ENCODE assay signal across 9 cellular contexts in genomic region chr9:93612796-93613154, GRCh38. TPM values are rescaled to one million over a fixed set of nuclear protein-coding genes. Genes with fewer than 3 reads are reported as not detected.
DNase-seq lines count a peak whose midpoint lies in the region; ATAC-seq and TF ChIP-seq lines count a peak whose summit lies in the region.
"Had no signal": no experiment of that assay in that cellular context is flagged by ENCODE, and none has a peak within 500 bp of the region (broad histone marks: within the 10 kb centered on the region; RNA-seq: fewer than 3 reads in every experiment).

No MANE protein-coding gene starts in this region.

- peaks cover 79% of the 10 kb centered on the region for H3K79me2 ChIP-seq in smooth muscle cell (ENCODE audit: low read depth)

- no peak for TF ChIP-seq POLR2A in tibial nerve (IDR thresholded peaks at IDR 0.05)

- peaks cover 91% of the 10 kb centered on the region for H4K20me1 ChIP-seq in smooth muscle cell (ENCODE audit: low read depth)

- H2AFZ ChIP-seq in smooth muscle cell (ENCODE audit: low read depth), result no peak overlapping the region

- no peak overlapping the region for H3K9ac ChIP-seq in smooth muscle cell (ENCODE audit: low read depth)

- 85% methylated on average over 5 of the region's 5 CpGs for WGBS in smooth muscle cell (ENCODE audit: low lambda C conversion rate)
- 57 to 67% methylated on average over 5 of the region's 5 CpGs for WGBS in tibial nerve, 2 donors

- TF ChIP-seq CTCF in GM13977 (IDR thresholded peaks at IDR 0.05; ENCODE audit: extremely low read depth, insufficient read depth, missing control alignments) (no peak), foreskin keratinocyte (conservative IDR thresholded peaks at IDR 0.05) (no peak), smooth muscle cell (IDR thresholded peaks at IDR 0.05; ENCODE audit: borderline replicate concordance, insufficient read depth, poor library complexity, severe bottlenecking) (no peak), tibial nerve (IDR thresholded peaks at IDR 0.05) (no peak)

- H3K36me3 ChIP-seq in smooth muscle cell (ENCODE audit: low read depth), result no peaks in the 10 kb centered on the region
- peaks cover 0 to 11% (median 0%) of the 10 kb centered on the region in 3 donors for H3K36me3 ChIP-seq in tibial nerve
- H3K36me3 ChIP-seq: prostate gland had no signal

- H3F3A ChIP-seq in smooth muscle cell (ENCODE audit: low read depth), result no peaks in the 10 kb centered on the region

- H3K9me3 ChIP-seq in smooth muscle cell (replicated peaks; ENCODE audit: low read depth) (peaks cover 12% of the 10 kb centered on the region), tibial nerve (peaks cover 0 to 31% (median 2%) of the 10 kb centered on the region in 4 donors)
- H3K9me3 ChIP-seq: prostate gland had no signal

- TF ChIP-seq EP300 in tibial nerve (IDR thresholded peaks at IDR 0.05), result no peak

- H3K27me3 ChIP-seq in foreskin keratinocyte (no peaks in the 10 kb centered on the region), smooth muscle cell (ENCODE audit: low read depth) (no peaks in the 10 kb centered on the region), tibial nerve (no peaks in the 10 kb centered on the region)

- H3K27ac ChIP-seq in foreskin keratinocyte (no peak overlapping the region), smooth muscle cell (ENCODE audit: low read depth) (no peak overlapping the region), tibial nerve (no peak overlapping the region)
- H3K27ac ChIP-seq: prostate gland had no signal

- H3K4me1 ChIP-seq in foreskin keratinocyte, result peaks cover 5% of the 10 kb centered on the region
- H3K4me1 ChIP-seq in smooth muscle cell (ENCODE audit: low read depth), result peaks cover 6% of the 10 kb centered on the region
- peaks cover 0 to 41% (median 4%) of the 10 kb centered on the region in 4 donors for H3K4me1 ChIP-seq in tibial nerve
- H3K4me1 ChIP-seq: prostate gland had no signal

- ATAC-seq in GM21367 (IDR thresholded peaks at IDR 0.05; ENCODE audit: unreplicated experiment), result peak; percentile 49
- peak; percentile 82 for ATAC-seq in foreskin keratinocyte

- H3K4me3 ChIP-seq in smooth muscle cell (no peak overlapping the region), tibial nerve (no peak overlapping the region)
- H3K4me3 ChIP-seq: prostate gland had no signal

- H3K4me2 ChIP-seq in smooth muscle cell, result no peak overlapping the region

- DNase-seq in GM13977 (ENCODE audit: low spot score) (peak; percentile 40), NCI-H1436 treated with DMSO at 0.1 percent for 48 hours (lab: John Stamatoyannopoulos, UW) (peak; percentile 41), foreskin keratinocyte (peak; percentile 66 to 80), smooth muscle cell (lab: John Stamatoyannopoulos, UW; ENCODE audit: unreplicated experiment) (no peak), tibial nerve (ENCODE audit: low spot score in 2 of 2) (no peak), NCI-H187 treated with DMSO at 0.1 percent for 48 hours (lab: John Stamatoyannopoulos, UW) (no peak)
- DNase-seq: kidney glomerular epithelial cell had no signal

- in situ Hi-C loops in GM13977 (cut with MboI; ENCODE audit: low pct_unique_long_range_greater_than_20kb, low sequenced_read_pairs, unreplicated experiment), result no loop called here

RNA-seq across cellular contexts. Expression of gene PHF2, which starts 36.4 kb away (rescaled TPM):
- total RNA-seq in foreskin keratinocyte, result 15.4 and 17.9 TPM in 2 replicates
- polyA plus RNA-seq in foreskin keratinocyte, result 8.6 and 9.1 TPM in 2 replicates
- total RNA-seq in smooth muscle cell, result 18.0 and 18.3 TPM in 2 replicates
- 11.1 and 13.0 TPM in 2 replicates for polyA plus RNA-seq in smooth muscle cell
- total RNA-seq in tibial nerve, result 10 to 100 TPM; 36.6 to 41.7 (median 38.6) TPM

Comparison
In these comparisons a context has a peak if more than half of its experiments do, and no peak if none do; other contexts are left out.
1. DNase-seq: peak in GM13977 (single experiment), NCI-H1436 treated with DMSO at 0.1 percent for 48 hours (single experiment) and foreskin keratinocyte (2 of 2); none in smooth muscle cell (single experiment), tibial nerve (0 of 2) and NCI-H187 treated with DMSO at 0.1 percent for 48 hours (single experiment).